ENCODE assay signal across 18 cellular contexts in genomic region chr11:65184146-65184545, GRCh38. TPM values are rescaled to one million over a fixed set of nuclear protein-coding genes. Genes with fewer than 3 reads are reported as not detected.
DNase-seq lines count a peak whose midpoint lies in the region; TF ChIP-seq lines count a peak whose summit lies in the region.
"Had no signal": no experiment of that assay in that cellular context is flagged by ENCODE, and none has a peak within 500 bp of the region (broad histone marks: within the 10 kb centered on the region; RNA-seq: fewer than 3 reads in every experiment).

No MANE protein-coding gene starts in this region.

- no peak for DNase-seq in Calu3
- no peak for DNase-seq in NT2/D1 (ENCODE audit: low read depth, low spot score)
- DNase-seq in neural progenitor cell (ENCODE audit: low spot score), result peak; percentile 76
- DNase-seq in stimulated activated naive CD4-positive, alpha-beta T cell treated with Interleukin-2 at 50 U/mL for 16 hours (lab: John Stamatoyannopoulos, UW), result no peak
- DNase-seq in stimulated activated CD4-positive, alpha-beta T cell treated with anti-CD3 and anti-CD28 coated beads, Interleukin-4, amount 100 ng/mL, for 4 hours, result no peak
- no peak for DNase-seq in 8988T
- DNase-seq in central memory CD4-positive, alpha-beta T cell, result no peak
- DNase-seq: activated gamma-delta T cell treated with Interleukin-2 at 50 U/mL for 16 hours, immature natural killer cell, NCI-H1092, NCI-H446, T-cell had no signal

- H3K9ac ChIP-seq in NT2/D1 (ENCODE audit: insufficient read length, low read depth) (peak overlapping the region; percentile 32), neural progenitor cell (no peak overlapping the region)

- H3K36me3 ChIP-seq in NT2/D1 (ENCODE audit: insufficient read depth, insufficient read length, low read length) (peaks cover 52% of the 10 kb centered on the region), esophagus (ENCODE audit: control insufficient read depth in 2 of 2, insufficient read depth in 2 of 2, low read length in 1 of 2) (peaks cover 14 to 42% of the 10 kb centered on the region in 2 donors), neural progenitor cell (no peaks in the 10 kb centered on the region)

- H3K9me3 ChIP-seq in NT2/D1 (ENCODE audit: insufficient read depth, low read length) (no peaks in the 10 kb centered on the region), esophagus (ENCODE audit: control insufficient read depth in 2 of 2, insufficient read depth in 1 of 2, low read depth in 1 of 2, low read length in 1 of 2) (no peaks in the 10 kb centered on the region), neural progenitor cell (ENCODE audit: low read depth) (no peaks in the 10 kb centered on the region)
- H3K9me3 ChIP-seq: Peyer's patch, right atrium auricular region had no signal

- TF ChIP-seq CTCF in Calu3 (IDR thresholded peaks at IDR 0.05; ENCODE audit: unreplicated experiment) (no peak), neural progenitor cell (IDR thresholded peaks at IDR 0.05) (no peak)

- H4K20me1 ChIP-seq in neural progenitor cell (ENCODE audit: low read depth), result no peaks in the 10 kb centered on the region

- H3K4me3 Mint-ChIP-seq in Calu3 (ENCODE audit: low read depth, unreplicated experiment) (peak overlapping the region; percentile 89), neural progenitor cell (peak overlapping the region; percentile 33)

- 53 to 68% methylated on average over 22 of the region's 22 CpGs for WGBS in esophagus, 2 donors

- peak overlapping the region; percentile 99 for H3K27ac ChIP-seq in esophagus (ENCODE audit: low read depth in 2 of 2, low read length in 1 of 2)
- H3K27ac ChIP-seq in neural progenitor cell, result no peak overlapping the region
- H3K27ac ChIP-seq: C4-2B, right atrium auricular region had no signal

- CTCF ChIA-PET in Calu3 (lab: Charles Lee), result no interaction called here

- H3K4me3 ChIP-seq in NT2/D1 (ENCODE audit: insufficient read length, low read depth), result no peak overlapping the region
- peak overlapping the region; percentile 49 to 88 for H3K4me3 ChIP-seq in esophagus (ENCODE audit: low read depth in 1 of 2, low read length in 2 of 2)
- H3K4me3 ChIP-seq in neural progenitor cell, result peak overlapping the region; percentile 32
- H3K4me3 ChIP-seq: right atrium auricular region had no signal

- H3F3A ChIP-seq in neural progenitor cell (ENCODE audit: low read depth), result peaks cover 42% of the 10 kb centered on the region

- H3K27me3 ChIP-seq in NT2/D1 (ENCODE audit: insufficient read depth, insufficient read length) (no peaks in the 10 kb centered on the region), esophagus (ENCODE audit: control insufficient read depth in 1 of 2, insufficient read depth in 2 of 2, low read length in 2 of 2) (no peaks in the 10 kb centered on the region), neural progenitor cell (peaks cover 5% of the 10 kb centered on the region)
- H3K27me3 ChIP-seq: Peyer's patch, right atrium auricular region had no signal

- BruUV-seq in Calu3 (replicated peaks; lab: Mats Ljungman, UMichigan), result no TSS peak

- peak overlapping the region; percentile 2 for H2AFZ ChIP-seq in neural progenitor cell (replicated peaks)

- peaks cover 36% of the 10 kb centered on the region for H3K4me1 ChIP-seq in NT2/D1 (ENCODE audit: insufficient read depth, insufficient read length)
- peaks cover 7 to 16% of the 10 kb centered on the region in 2 donors for H3K4me1 ChIP-seq in esophagus (ENCODE audit: control insufficient read depth in 2 of 2, insufficient read depth in 2 of 2, low read length in 1 of 2)
- H3K4me1 ChIP-seq in neural progenitor cell, result peaks cover 6% of the 10 kb centered on the region

- intact Hi-C loops in Calu3 (cut with micrococcal nuclease; ENCODE audit: unreplicated experiment), result loop anchor here (5.0 kb wide), 2 partner anchors 47 to 72 kb away; partner anchors contain the start of gene TM7SF2

- H3K36me3 Mint-ChIP-seq in Calu3 (ENCODE audit: insufficient read depth, unreplicated experiment), result peaks cover 75% of the 10 kb centered on the region
- H3K36me3 Mint-ChIP-seq in neural progenitor cell, result peaks cover 9% of the 10 kb centered on the region

- peak overlapping the region; percentile 71 for H3K4me2 ChIP-seq in neural progenitor cell

- H3K27me3 Mint-ChIP-seq in Calu3 (ENCODE audit: unreplicated experiment) (no peaks in the 10 kb centered on the region), neural progenitor cell (ENCODE audit: insufficient read depth, low read depth) (no peaks in the 10 kb centered on the region)
- H3K27me3 Mint-ChIP-seq: activated CD4-positive, alpha-beta memory T cell treated with anti-CD3 and anti-CD28 coated beads for 36 hours; T-cell had no signal

- peaks cover 3% of the 10 kb centered on the region for H3K79me2 ChIP-seq in neural progenitor cell (ENCODE audit: low read depth)

- H3K4me1 Mint-ChIP-seq in Calu3 (ENCODE audit: low read depth, unreplicated experiment) (peaks cover 19% of the 10 kb centered on the region), neural progenitor cell (peaks cover 7% of the 10 kb centered on the region)

- H3K27ac Mint-ChIP-seq in Calu3 (ENCODE audit: unreplicated experiment), result peak overlapping the region; percentile 77
- H3K27ac Mint-ChIP-seq in neural progenitor cell, result no peak overlapping the region

- H3K9me3 Mint-ChIP-seq in Calu3 (ENCODE audit: low read depth, unreplicated experiment) (no peaks in the 10 kb centered on the region), neural progenitor cell (no peaks in the 10 kb centered on the region)
- H3K9me3 Mint-ChIP-seq: activated CD4-positive, alpha-beta memory T cell treated with anti-CD3 and anti-CD28 coated beads for 36 hours; immature natural killer cell; T-cell had no signal

RNA-seq across cellular contexts. Expression of gene CAPN1, which starts 2.4 kb away (rescaled TPM):
- total RNA-seq in Calu3 (2022) (288 and 314 TPM in 2 replicates), neural progenitor cell (ENCODE audit: low replicate concordance) (24.3 and 57.3 TPM in 2 replicates)
- polyA plus RNA-seq in esophagus, result 100 to 1,000 TPM; 323 to 450 TPM

RNA-seq across cellular contexts. Expression of gene SPDYC, which starts 14.1 kb away (rescaled TPM):
- total RNA-seq in Calu3 (2022) (not detected in 2 replicates), neural progenitor cell (ENCODE audit: low replicate concordance) (not detected in 2 replicates)
- not detected for polyA plus RNA-seq in esophagus
- total RNA-seq: activated CD4-positive, alpha-beta memory T cell treated with anti-CD3 and anti-CD28 coated beads for 36 hours; HT-29; Peyer's patch; right atrium auricular region; T-cell had no signal
- polyA plus RNA-seq: immature natural killer cell had no signal

RNA-seq across cellular contexts. Expression of gene SYVN1, which starts 49.8 kb away (rescaled TPM):
- total RNA-seq in Calu3 (2022) (68.5 and 76.7 TPM in 2 replicates), neural progenitor cell (ENCODE audit: low replicate concordance) (7.2 and 12.0 TPM in 2 replicates)
- 10 to 100 TPM; 16.4 to 17.8 TPM for polyA plus RNA-seq in esophagus
